Comparison of ENCODE assay signal across 2 cellular contexts in the genomic region with DNA sequence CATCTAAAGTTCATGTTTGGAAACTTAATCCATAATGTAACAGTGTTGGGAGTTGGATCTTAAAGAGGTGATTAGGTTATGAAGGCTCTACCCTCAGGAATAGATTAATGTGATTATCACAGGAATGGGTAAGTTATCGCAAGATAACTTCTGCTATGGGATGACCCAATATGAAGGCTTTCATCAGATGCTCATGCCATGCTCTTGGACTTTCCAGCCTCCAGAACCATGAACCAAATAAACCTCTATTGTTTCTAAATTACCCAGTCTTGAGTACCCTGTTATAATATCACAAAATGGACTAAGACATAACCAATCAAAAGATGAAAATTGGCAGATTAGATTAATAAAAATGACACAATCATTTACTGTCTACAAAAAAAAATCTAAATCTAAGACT.
TF ChIP-seq lines count a peak whose summit lies in the region.

No MANE protein-coding gene starts in this region.

TF ChIP-seq in HepG2, 621 proteins besides CTCF, POLR2A, EP300 and RAD21:
- TF ChIP-seq ZNF564 (CRISPR knock-in tag; IDR thresholded peaks at IDR 0.05) = peak; percentile 63; the same call in 1 of the 2 replicates
- TF ChIP-seq, protein P1, sequence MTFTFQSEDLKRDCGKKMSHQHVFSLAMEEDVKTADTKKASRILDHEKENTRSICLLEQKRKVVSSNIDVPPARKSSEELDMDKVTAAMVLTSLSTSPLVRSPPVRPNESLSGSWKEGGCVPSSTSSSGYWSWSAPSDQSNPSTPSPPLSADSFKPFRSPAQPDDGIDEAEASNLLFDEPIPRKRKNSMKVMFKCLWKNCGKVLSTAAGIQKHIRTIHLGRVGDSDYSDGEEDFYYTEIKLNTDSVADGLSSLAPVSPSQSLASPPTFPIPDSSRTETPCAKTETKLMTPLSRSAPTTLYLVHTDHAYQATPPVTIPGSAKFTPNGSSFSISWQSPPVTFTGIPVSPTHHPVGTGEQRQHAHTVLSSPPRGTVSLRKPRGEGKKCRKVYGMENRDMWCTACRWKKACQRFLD (CRISPR knock-in tag; IDR thresholded peaks at IDR 0.05; ENCODE audit: borderline replicate concordance) = no peak

TF ChIP-seq in GM12878, 131 proteins besides CTCF, POLR2A, EP300 and RAD21:
- TF ChIP-seq HDAC2 (IDR thresholded peaks at IDR 0.05) (no peak), JUND (IDR thresholded peaks at IDR 0.05; ENCODE audit: low read depth, low read length) (no peak), MYB (IDR thresholded peaks at IDR 0.05; ENCODE audit: borderline replicate concordance, low read depth, low read length) (no peak), POLR2AphosphoS2 (IDR thresholded peaks at IDR 0.05; ENCODE audit: low read depth, low read length) (no peak), NR2C2 (IDR thresholded peaks at IDR 0.05; ENCODE audit: borderline replicate concordance, control insufficient read depth, insufficient read length, low read depth) (no peak), ZNF622 (IDR thresholded peaks at IDR 0.05) (no peak), SMC3 (IDR thresholded peaks at IDR 0.05; ENCODE audit: borderline replicate concordance, low read length) (no peak), SIN3A (IDR thresholded peaks at IDR 0.05; ENCODE audit: low read depth, low read length) (no peak), POU2F2 (IDR thresholded peaks at IDR 0.05; ENCODE audit: borderline replicate concordance, low read depth, low read length) (no peak), TBL1XR1 (IDR thresholded peaks at IDR 0.05; ENCODE audit: low read depth, low read length) (no peak), RFX5 (IDR thresholded peaks at IDR 0.05; ENCODE audit: low read depth, low read length) (no peak), TAF1 (IDR thresholded peaks at IDR 0.05; ENCODE audit: borderline replicate concordance, low read depth, low read length) (no peak), JUNB (IDR thresholded peaks at IDR 0.05) (no peak), NFIC (IDR thresholded peaks at IDR 0.05; ENCODE audit: low read depth, low read length) (no peak)
- TF ChIP-seq, protein P2, sequence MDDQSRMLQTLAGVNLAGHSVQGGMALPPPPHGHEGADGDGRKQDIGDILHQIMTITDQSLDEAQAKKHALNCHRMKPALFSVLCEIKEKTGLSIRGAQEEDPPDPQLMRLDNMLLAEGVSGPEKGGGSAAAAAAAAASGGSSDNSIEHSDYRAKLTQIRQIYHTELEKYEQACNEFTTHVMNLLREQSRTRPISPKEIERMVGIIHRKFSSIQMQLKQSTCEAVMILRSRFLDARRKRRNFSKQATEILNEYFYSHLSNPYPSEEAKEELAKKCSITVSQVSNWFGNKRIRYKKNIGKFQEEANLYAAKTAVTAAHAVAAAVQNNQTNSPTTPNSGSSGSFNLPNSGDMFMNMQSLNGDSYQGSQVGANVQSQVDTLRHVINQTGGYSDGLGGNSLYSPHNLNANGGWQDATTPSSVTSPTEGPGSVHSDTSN (IDR thresholded peaks at IDR 0.05; ENCODE audit: insufficient replicate concordance, low read depth, low read length) = no peak
- TF ChIP-seq, protein P3, sequence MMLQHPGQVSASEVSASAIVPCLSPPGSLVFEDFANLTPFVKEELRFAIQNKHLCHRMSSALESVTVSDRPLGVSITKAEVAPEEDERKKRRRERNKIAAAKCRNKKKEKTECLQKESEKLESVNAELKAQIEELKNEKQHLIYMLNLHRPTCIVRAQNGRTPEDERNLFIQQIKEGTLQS (IDR thresholded peaks at IDR 0.05; ENCODE audit: borderline replicate concordance, extremely low read depth, low read depth, low read length) = no peak
- TF ChIP-seq, protein P4, sequence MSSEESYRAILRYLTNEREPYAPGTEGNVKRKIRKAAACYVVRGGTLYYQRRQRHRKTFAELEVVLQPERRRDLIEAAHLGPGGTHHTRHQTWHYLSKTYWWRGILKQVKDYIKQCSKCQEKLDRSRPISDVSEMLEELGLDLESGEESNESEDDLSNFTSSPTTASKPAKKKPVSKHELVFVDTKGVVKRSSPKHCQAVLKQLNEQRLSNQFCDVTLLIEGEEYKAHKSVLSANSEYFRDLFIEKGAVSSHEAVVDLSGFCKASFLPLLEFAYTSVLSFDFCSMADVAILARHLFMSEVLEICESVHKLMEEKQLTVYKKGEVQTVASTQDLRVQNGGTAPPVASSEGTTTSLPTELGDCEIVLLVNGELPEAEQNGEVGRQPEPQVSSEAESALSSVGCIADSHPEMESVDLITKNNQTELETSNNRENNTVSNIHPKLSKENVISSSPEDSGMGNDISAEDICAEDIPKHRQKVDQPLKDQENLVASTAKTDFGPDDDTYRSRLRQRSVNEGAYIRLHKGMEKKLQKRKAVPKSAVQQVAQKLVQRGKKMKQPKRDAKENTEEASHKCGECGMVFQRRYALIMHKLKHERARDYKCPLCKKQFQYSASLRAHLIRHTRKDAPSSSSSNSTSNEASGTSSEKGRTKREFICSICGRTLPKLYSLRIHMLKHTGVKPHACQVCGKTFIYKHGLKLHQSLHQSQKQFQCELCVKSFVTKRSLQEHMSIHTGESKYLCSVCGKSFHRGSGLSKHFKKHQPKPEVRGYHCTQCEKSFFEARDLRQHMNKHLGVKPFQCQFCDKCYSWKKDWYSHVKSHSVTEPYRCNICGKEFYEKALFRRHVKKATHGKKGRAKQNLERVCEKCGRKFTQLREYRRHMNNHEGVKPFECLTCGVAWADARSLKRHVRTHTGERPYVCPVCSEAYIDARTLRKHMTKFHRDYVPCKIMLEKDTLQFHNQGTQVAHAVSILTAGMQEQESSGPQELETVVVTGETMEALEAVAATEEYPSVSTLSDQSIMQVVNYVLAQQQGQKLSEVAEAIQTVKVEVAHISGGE (CRISPR knock-in tag; IDR thresholded peaks at IDR 0.05) = no peak
- TF ChIP-seq, protein P5, sequence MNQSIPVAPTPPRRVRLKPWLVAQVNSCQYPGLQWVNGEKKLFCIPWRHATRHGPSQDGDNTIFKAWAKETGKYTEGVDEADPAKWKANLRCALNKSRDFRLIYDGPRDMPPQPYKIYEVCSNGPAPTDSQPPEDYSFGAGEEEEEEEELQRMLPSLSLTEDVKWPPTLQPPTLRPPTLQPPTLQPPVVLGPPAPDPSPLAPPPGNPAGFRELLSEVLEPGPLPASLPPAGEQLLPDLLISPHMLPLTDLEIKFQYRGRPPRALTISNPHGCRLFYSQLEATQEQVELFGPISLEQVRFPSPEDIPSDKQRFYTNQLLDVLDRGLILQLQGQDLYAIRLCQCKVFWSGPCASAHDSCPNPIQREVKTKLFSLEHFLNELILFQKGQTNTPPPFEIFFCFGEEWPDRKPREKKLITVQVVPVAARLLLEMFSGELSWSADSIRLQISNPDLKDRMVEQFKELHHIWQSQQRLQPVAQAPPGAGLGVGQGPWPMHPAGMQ (IDR thresholded peaks at IDR 0.05; ENCODE audit: borderline replicate concordance) = no peak
- TF ChIP-seq, protein P6, sequence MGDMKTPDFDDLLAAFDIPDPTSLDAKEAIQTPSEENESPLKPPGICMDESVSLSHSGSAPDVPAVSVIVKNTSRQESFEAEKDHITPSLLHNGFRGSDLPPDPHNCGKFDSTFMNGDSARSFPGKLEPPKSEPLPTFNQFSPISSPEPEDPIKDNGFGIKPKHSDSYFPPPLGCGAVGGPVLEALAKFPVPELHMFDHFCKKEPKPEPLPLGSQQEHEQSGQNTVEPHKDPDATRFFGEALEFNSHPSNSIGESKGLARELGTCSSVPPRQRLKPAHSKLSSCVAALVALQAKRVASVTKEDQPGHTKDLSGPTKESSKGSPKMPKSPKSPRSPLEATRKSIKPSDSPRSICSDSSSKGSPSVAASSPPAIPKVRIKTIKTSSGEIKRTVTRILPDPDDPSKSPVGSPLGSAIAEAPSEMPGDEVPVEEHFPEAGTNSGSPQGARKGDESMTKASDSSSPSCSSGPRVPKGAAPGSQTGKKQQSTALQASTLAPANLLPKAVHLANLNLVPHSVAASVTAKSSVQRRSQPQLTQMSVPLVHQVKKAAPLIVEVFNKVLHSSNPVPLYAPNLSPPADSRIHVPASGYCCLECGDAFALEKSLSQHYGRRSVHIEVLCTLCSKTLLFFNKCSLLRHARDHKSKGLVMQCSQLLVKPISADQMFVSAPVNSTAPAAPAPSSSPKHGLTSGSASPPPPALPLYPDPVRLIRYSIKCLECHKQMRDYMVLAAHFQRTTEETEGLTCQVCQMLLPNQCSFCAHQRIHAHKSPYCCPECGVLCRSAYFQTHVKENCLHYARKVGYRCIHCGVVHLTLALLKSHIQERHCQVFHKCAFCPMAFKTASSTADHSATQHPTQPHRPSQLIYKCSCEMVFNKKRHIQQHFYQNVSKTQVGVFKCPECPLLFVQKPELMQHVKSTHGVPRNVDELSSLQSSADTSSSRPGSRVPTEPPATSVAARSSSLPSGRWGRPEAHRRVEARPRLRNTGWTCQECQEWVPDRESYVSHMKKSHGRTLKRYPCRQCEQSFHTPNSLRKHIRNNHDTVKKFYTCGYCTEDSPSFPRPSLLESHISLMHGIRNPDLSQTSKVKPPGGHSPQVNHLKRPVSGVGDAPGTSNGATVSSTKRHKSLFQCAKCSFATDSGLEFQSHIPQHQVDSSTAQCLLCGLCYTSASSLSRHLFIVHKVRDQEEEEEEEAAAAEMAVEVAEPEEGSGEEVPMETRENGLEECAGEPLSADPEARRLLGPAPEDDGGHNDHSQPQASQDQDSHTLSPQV (IDR thresholded peaks at IDR 0.05) = no peak
